8 cellular contexts compared by ENCODE assay signal in the genomic region with DNA sequence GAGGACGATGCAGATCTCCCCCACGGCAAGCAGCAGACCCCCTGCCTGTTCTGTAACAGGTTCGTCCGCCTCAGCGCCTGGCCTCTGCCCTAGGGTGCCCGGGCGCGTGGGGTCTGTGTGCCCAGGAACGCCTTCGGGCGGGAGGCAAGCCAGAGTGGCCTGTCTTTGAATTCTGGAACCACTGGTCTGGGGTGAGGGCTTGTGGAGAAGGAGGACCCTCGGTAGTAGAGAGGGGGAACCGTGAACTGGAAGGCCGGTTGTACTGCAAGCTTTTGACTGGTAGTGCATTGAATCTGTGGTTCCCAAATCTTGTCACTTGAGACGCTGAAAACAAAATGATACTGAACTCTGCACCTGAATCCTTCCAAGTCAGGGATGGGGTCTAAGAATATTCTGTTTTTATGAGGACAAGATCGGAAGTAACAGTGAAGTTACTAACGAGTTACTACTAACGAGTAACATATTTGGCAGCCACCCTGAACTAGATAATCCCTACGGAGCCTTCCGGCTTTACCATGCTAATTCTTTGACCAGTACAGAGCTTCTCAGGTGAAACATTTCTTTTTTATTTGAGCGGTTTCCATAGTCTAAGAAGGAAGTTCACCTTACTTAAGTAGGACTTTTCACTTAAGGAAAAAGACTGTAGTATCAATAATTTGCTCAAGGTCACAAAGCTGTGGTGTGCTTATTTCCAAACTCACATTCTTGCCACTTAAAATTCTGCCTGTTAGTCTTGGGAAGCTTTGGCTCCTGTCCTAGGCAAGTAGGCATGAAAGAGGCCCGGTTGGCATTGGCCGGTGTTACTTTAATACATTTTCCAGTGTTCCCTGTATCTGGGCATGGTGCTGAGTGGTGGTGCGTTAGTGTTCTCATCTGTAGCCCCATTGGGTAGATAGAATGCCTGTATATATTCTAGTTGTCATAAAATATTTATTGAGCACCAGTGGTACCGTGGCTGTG. TPM values are rescaled to one million over a fixed set of nuclear protein-coding genes. Genes with fewer than 3 reads are reported as not detected.
DNase-seq lines count a peak whose midpoint lies in the region; ATAC-seq, FAIRE-seq and TF ChIP-seq lines count a peak whose summit lies in the region.

No MANE protein-coding gene starts in this region.

- DNase-seq in cardiac muscle cell (ENCODE audit: low read depth in 1 of 2, low spot score in 1 of 2) (peak; percentile 12 to 22), cardiac septum (ENCODE audit: low spot score) (no peak), NCI-H526 (lab: John Stamatoyannopoulos, UW) (peak; percentile 38 to 47), GM12878 (ENCODE audit: low read depth, low spot score) (no peak), kidney glomerular epithelial cell (lab: John Stamatoyannopoulos, UW) (peak; percentile 5), suprapubic skin (ENCODE audit: low spot score in 2 of 2) (peak in 1 of 2 donors; percentile 81), glomerular visceral epithelial cell (ENCODE audit: extremely low spot score) (no peak)

- TF ChIP-seq POLR2A in GM12878 (IDR thresholded peaks at IDR 0.05; ENCODE audit: low read depth, low read length): no peak
- no peak for TF ChIP-seq POLR2A in suprapubic skin (IDR thresholded peaks at IDR 0.05)

- RAD21 ChIA-PET in GM12878 (lab: Charles Lee; ENCODE audit: unreplicated experiment): interaction anchor here (0.9 to 1.8 kb wide), 2 partner anchors 118 to 222 kb away, joined by 4 to 7 read pairs; no protein-coding TSS in a partner anchor

- peaks cover 22% of the 10 kb centered on the region for H3K79me2 ChIP-seq in GM12878 (ENCODE audit: control insufficient read depth, insufficient read depth, low read length)

- ATAC-seq in HG02678 (IDR thresholded peaks at IDR 0.05; ENCODE audit: unreplicated experiment) (peak; percentile 18), GM12878 (peak; percentile 50)

- peak overlapping the region; percentile 91 for H3K4me2 ChIP-seq in GM12878 (ENCODE audit: control insufficient read depth, insufficient read depth)

- H3K36me3 ChIP-seq in cardiac muscle cell (peaks cover 4% of the 10 kb centered on the region), GM12878 (ENCODE audit: control insufficient read depth in 2 of 2, insufficient read depth in 2 of 2, low read length in 1 of 2) (no peaks in the 10 kb centered on the region; a peak in 2 of 4 replicates), suprapubic skin (peaks cover 15% of the 10 kb centered on the region)

- no peaks in the 10 kb centered on the region for H3K9me3 ChIP-seq in cardiac muscle cell (ENCODE audit: low read depth)
- no peaks in the 10 kb centered on the region for H3K9me3 ChIP-seq in GM12878 (replicated peaks; ENCODE audit: control insufficient read depth, insufficient read depth, low read length)
- H3K9me3 ChIP-seq in suprapubic skin: no peaks in the 10 kb centered on the region

- TF ChIP-seq CTCF in cardiac muscle cell (IDR thresholded peaks at IDR 0.05; ENCODE audit: low read depth, low read length) (no peak), GM12878 (IDR thresholded peaks at IDR 0.05 in 2 of 3, conservative IDR thresholded peaks at IDR 0.05 in 1 of 3; ENCODE audit: control insufficient read depth in 2 of 3, extremely low read depth in 1 of 3, insufficient read depth in 1 of 3, low read depth in 3 of 3, low read length in 3 of 3) (no peak), suprapubic skin (IDR thresholded peaks at IDR 0.05) (no peak)

- CTCF ChIA-PET in GM12878 (lab: Yijun Ruan, JAX): interaction anchor here (1.1 to 1.8 kb wide), 6 partner anchors 9 to 222 kb away, joined by 3 to 19 read pairs (median 6); no protein-coding TSS in a partner anchor

- intact Hi-C loops in cardiac septum (cut with DNase I): no loop called here
- intact Hi-C loops in GM12878 (cut with micrococcal nuclease; ENCODE audit: unreplicated experiment): no loop called here

- no peak for FAIRE-seq in GM12878 (lab: Jason Lieb, UNC)

- TF ChIP-seq EP300 in GM12878 (IDR thresholded peaks at IDR 0.05; ENCODE audit: borderline replicate concordance in 1 of 2, control insufficient read depth in 1 of 2, low read depth in 2 of 2, low read length in 2 of 2): no peak
- TF ChIP-seq EP300 in suprapubic skin (IDR thresholded peaks at IDR 0.05): no peak

- peak overlapping the region; percentile 84 for H2AFZ ChIP-seq in GM12878 (ENCODE audit: control insufficient read depth, low read depth, low read length)

- peak overlapping the region; percentile 82 for H3K9ac ChIP-seq in GM12878 (ENCODE audit: control insufficient read depth, insufficient read depth, low read length)

- H3K27ac ChIP-seq in cardiac muscle cell (peak overlapping the region; percentile 77), GM12878 (ENCODE audit: control insufficient read depth, insufficient read depth) (peak overlapping the region; percentile 96), suprapubic skin (peak overlapping the region; percentile 87)

- H3K27me3 ChIP-seq in cardiac muscle cell (no peaks in the 10 kb centered on the region), GM12878 (replicated peaks in 1 of 2; ENCODE audit: control insufficient read depth in 2 of 2, insufficient read depth in 2 of 2, low read length in 1 of 2) (no peaks in the 10 kb centered on the region), suprapubic skin (no peaks in the 10 kb centered on the region)

- H4K20me1 ChIP-seq in GM12878 (ENCODE audit: control insufficient read depth, insufficient read depth): no peaks in the 10 kb centered on the region

- peak overlapping the region; percentile 93 for H3K4me3 ChIP-seq in cardiac muscle cell
- H3K4me3 ChIP-seq in GM12878: peak overlapping the region; percentile 82
- peak overlapping the region; percentile 89 for H3K4me3 ChIP-seq in suprapubic skin

- WGBS in GM12878 (ENCODE audit: insufficient coverage, insufficient replicate concordance, low lambda C conversion rate, missing lambda C conversion rate): 1% methylated on average over 25 of the region's 25 CpGs
- 11% methylated on average over 18 of the region's 25 CpGs for WGBS in suprapubic skin

- SMC1A ChIA-PET in GM12878 (lab: Charles Lee; ENCODE audit: uncharacterized antibody, unreplicated experiment): interaction anchor here (1.0 to 3.0 kb wide), 6 partner anchors 9 to 104 kb away, joined by 3 to 17 read pairs (median 4); no protein-coding TSS in a partner anchor

- H3K4me1 ChIP-seq in cardiac muscle cell (ENCODE audit: low read depth): peaks cover 8% of the 10 kb centered on the region
- H3K4me1 ChIP-seq in GM12878 (ENCODE audit: control insufficient read depth, insufficient read depth, low read length): no peaks in the 10 kb centered on the region
- peaks cover 23% of the 10 kb centered on the region for H3K4me1 ChIP-seq in suprapubic skin

- TSS peak; percentile 62 for BruUV-seq in GM12878 (replicated peaks; lab: Mats Ljungman, UMichigan)

- no peak for TF ChIP-seq RAD21 in GM12878 (IDR thresholded peaks at IDR 0.05; ENCODE audit: insufficient read depth, low read depth, low read length)

- POLR2A ChIA-PET in GM12878 (lab: Charles Lee): interaction anchor here (0.9 to 1.0 kb wide), 2 partner anchors 9 to 104 kb away, joined by 3 read pairs; no protein-coding TSS in a partner anchor

- in situ Hi-C loops in GM12878 (cut with MboI): no loop called here

RNA-seq across cellular contexts. Expression of a gene that starts 0.9 kb away (rescaled TPM):
- 11.7 and 14.2 TPM in 2 replicates for total RNA-seq in cardiac muscle cell
- polyA plus RNA-seq in cardiac muscle cell: 15.7 and 19.4 TPM in 2 replicates
- 9.7 TPM for total RNA-seq in cardiac septum
- 70.6 and 73.3 TPM in 2 replicates for total RNA-seq in GM12878 (2013; cell fraction: nucleolus; rRNA removed)
- total RNA-seq in GM12878 (2014; rRNA removed): 31.9 and 32.5 TPM in 2 replicates
- total RNA-seq in GM12878 (2014; rRNA removed; fragmentation: Illumina TruSeq; extraction: Trizol): 31.6 and 32.5 TPM in 2 replicates
- total RNA-seq in GM12878 (2021): 24.7 and 28.3 TPM in 2 replicates
- 5.3 TPM for polyA plus RNA-seq in GM12878 (2011; ENCODE audit: low read depth)
- 25.9 and 37.1 TPM in 2 replicates for polyA plus RNA-seq in GM12878 (2011; rRNA removed)
- 10.3 and 11.6 TPM in 2 replicates for polyA plus RNA-seq in GM12878 (2011; cell fraction: cytosol; rRNA removed)
- polyA plus RNA-seq in GM12878 (2011; cell fraction: nucleus; rRNA removed): 17.9 and 26.4 TPM in 2 replicates
- 9.8 and 10.9 TPM in 2 replicates for polyA plus RNA-seq in GM12878 (2012)
- 29.3 and 32.1 TPM in 2 replicates for polyA plus RNA-seq in GM12878 (2014; fragmentation: Illumina TruSeq; extraction: Trizol)
- polyA plus RNA-seq in GM12878 (2014; fragmentation: Nextera tagmentation; extraction: Ambion mirVana): 10 to 100 TPM; 13.9 TPM
- polyA plus RNA-seq in GM12878 (2014; rRNA removed): 20.1 and 26.1 TPM in 2 replicates
- polyA plus RNA-seq in GM12878 (2016; fragmentation: Nextera tagmentation; extraction: Ambion mirVana): 10 to 100 TPM; 47.2 to 52.1 TPM
- polyA minus RNA-seq in GM12878 (2011; rRNA and poly(A)+ RNA removed): 15.8 and 23.3 TPM in 2 replicates
- polyA minus RNA-seq in GM12878 (2011; cell fraction: cytosol; rRNA and poly(A)+ RNA removed): 6.8 and 11.3 TPM in 2 replicates
- 25.4 and 56.1 TPM in 2 replicates for polyA minus RNA-seq in GM12878 (2011; cell fraction: nucleus; rRNA and poly(A)+ RNA removed)
- 10 to 100 TPM; 13.3 to 19.7 (median 15.5) TPM for total RNA-seq in suprapubic skin

RNA-seq across cellular contexts. Expression of a gene that starts 24.9 kb away (rescaled TPM):
- total RNA-seq in cardiac muscle cell: 3.4 and 4.9 TPM in 2 replicates
- polyA plus RNA-seq in cardiac muscle cell: 2.0 and 14.1 TPM in 2 replicates
- total RNA-seq in cardiac septum: 20.1 TPM
- total RNA-seq in GM12878 (2013; cell fraction: nucleolus; rRNA removed): 12.0 and 13.9 TPM in 2 replicates
- total RNA-seq in GM12878 (2014; rRNA removed): 36.9 and 40.7 TPM in 2 replicates
- 40.1 and 40.6 TPM in 2 replicates for total RNA-seq in GM12878 (2014; rRNA removed; fragmentation: Illumina TruSeq; extraction: Trizol)
- total RNA-seq in GM12878 (2021): 29.0 and 34.4 TPM in 2 replicates
- 25.0 TPM for polyA plus RNA-seq in GM12878 (2011; ENCODE audit: low read depth)
- 25.4 and 31.7 TPM in 2 replicates for polyA plus RNA-seq in GM12878 (2011; rRNA removed)
- polyA plus RNA-seq in GM12878 (2011; cell fraction: cytosol; rRNA removed): 11.5 and 13.0 TPM in 2 replicates
- polyA plus RNA-seq in GM12878 (2011; cell fraction: nucleus; rRNA removed): 15.5 and 16.3 TPM in 2 replicates
- polyA plus RNA-seq in GM12878 (2012): 20.9 and 23.6 TPM in 2 replicates
- polyA plus RNA-seq in GM12878 (2014; fragmentation: Illumina TruSeq; extraction: Trizol): 44.4 and 55.2 TPM in 2 replicates
- 10 to 100 TPM; 51.0 to 58.5 TPM for polyA plus RNA-seq in GM12878 (2014; fragmentation: Nextera tagmentation; extraction: Ambion mirVana)
- polyA plus RNA-seq in GM12878 (2014; rRNA removed): 33.0 and 39.3 TPM in 2 replicates
- 10 to 100 TPM; 48.4 to 54.4 TPM for polyA plus RNA-seq in GM12878 (2016; fragmentation: Nextera tagmentation; extraction: Ambion mirVana)
- 14.3 and 18.0 TPM in 2 replicates for polyA minus RNA-seq in GM12878 (2011; rRNA and poly(A)+ RNA removed)
- polyA minus RNA-seq in GM12878 (2011; cell fraction: cytosol; rRNA and poly(A)+ RNA removed): 6.5 and 8.9 TPM in 2 replicates
- 5.3 and 10.2 TPM in 2 replicates for polyA minus RNA-seq in GM12878 (2011; cell fraction: nucleus; rRNA and poly(A)+ RNA removed)
- 10 to 100 TPM; 24.9 to 67.6 (median 46.4) TPM for total RNA-seq in suprapubic skin

Comparison
In these comparisons a context has a peak if more than half of its experiments do, and no peak if none do; other contexts are left out.
1. DNase-seq: peak in cardiac muscle cell (2 of 2), NCI-H526 (2 of 2) and kidney glomerular epithelial cell (single experiment); none in cardiac septum (single experiment), GM12878 (single experiment) and glomerular visceral epithelial cell (single experiment).
2. Peak in every context shown above with its lines, with median percentiles within 50 percentile points of each other: H3K27ac ChIP-seq and H3K4me3 ChIP-seq.